Comparison of ENCODE assay signal across 1 cellular context in the genomic region with DNA sequence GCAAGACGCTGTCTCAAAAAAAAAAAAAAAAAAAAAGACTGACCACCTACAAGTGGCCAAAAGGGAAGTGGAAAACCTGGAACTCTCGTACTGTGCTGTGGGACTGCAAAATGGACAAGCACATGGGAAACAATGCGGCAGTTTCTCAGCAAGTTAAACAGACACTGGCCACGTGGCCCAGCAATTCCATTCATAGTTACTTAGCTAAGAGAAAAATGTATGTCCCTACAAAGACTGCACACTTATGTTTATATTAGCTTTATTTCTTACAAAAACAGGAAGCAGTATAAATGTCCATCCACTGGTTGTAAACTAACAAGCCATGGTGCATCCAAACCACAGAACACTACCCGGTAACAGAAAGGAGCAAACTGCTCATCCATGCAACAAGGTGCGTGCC.
TF ChIP-seq lines count a peak whose summit lies in the region.

No MANE protein-coding gene starts in this region.

TF ChIP-seq in IMR-90, 13 proteins besides CTCF, POLR2A, EP300 and RAD21:
- TF ChIP-seq SMC3 (IDR thresholded peaks at IDR 0.05; ENCODE audit: low read depth, low read length) (no peak), MXI1 (IDR thresholded peaks at IDR 0.05; ENCODE audit: borderline replicate concordance, low read depth, low read length) (peak; percentile 97), RFX5 (IDR thresholded peaks at IDR 0.05; ENCODE audit: low read depth, low read length) (no peak), CHD1 (IDR thresholded peaks at IDR 0.05; ENCODE audit: low read depth, low read length) (no peak)
- TF ChIP-seq, protein P1, sequence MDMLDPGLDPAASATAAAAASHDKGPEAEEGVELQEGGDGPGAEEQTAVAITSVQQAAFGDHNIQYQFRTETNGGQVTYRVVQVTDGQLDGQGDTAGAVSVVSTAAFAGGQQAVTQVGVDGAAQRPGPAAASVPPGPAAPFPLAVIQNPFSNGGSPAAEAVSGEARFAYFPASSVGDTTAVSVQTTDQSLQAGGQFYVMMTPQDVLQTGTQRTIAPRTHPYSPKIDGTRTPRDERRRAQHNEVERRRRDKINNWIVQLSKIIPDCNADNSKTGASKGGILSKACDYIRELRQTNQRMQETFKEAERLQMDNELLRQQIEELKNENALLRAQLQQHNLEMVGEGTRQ (IDR thresholded peaks at IDR 0.05; ENCODE audit: low read depth, low read length) = peak; percentile 90
- TF ChIP-seq, protein P2, sequence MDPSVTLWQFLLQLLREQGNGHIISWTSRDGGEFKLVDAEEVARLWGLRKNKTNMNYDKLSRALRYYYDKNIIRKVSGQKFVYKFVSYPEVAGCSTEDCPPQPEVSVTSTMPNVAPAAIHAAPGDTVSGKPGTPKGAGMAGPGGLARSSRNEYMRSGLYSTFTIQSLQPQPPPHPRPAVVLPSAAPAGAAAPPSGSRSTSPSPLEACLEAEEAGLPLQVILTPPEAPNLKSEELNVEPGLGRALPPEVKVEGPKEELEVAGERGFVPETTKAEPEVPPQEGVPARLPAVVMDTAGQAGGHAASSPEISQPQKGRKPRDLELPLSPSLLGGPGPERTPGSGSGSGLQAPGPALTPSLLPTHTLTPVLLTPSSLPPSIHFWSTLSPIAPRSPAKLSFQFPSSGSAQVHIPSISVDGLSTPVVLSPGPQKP (IDR thresholded peaks at IDR 0.05; ENCODE audit: borderline replicate concordance, low read depth, low read length) = no peak
